In the genomic region with DNA sequence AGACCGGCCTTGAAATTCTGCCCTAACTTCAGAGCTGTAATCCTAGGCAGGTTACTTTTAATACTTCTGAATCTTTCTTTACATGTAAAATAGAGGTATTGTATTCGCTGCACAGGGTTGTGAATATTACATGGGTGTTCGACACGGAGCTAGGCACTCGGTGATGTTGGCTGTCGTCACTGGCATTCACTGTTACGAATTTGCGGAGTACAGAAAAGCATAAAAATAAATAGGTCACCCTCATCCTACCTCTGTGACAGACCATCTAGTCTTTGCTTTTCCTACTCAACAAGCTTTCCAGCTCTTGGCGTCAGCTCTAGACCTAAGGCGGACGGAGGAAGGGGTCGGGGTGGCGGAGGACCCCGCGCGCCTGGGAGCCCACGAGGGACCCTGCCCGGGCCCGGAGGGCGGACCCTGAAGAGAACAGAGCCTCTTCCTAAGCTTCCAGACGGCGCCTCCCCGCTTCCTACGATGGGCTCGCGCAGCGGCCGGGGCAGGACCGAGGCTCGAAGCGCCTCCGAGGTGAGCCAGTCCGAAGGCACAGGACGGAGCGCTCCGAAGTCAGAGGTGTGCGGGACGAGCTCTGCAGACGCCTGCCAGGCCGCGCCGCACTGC, we compare ENCODE assay signal across 8 cellular contexts. TPM values are rescaled to one million over a fixed set of nuclear protein-coding genes. Genes with fewer than 3 reads are reported as not detected.
DNase-seq lines count a peak whose midpoint lies in the region; ATAC-seq, FAIRE-seq and TF ChIP-seq lines count a peak whose summit lies in the region.

No MANE protein-coding gene starts in this region.

- H3K4me1 Mint-ChIP-seq in astrocyte (ENCODE audit: low read depth, unreplicated experiment) = peaks cover 18% of the 10 kb centered on the region

- peaks cover 26% of the 10 kb centered on the region for H4K20me1 ChIP-seq in astrocyte (ENCODE audit: insufficient read depth, low read length)

- H3K27me3 ChIP-seq in astrocyte (ENCODE audit: insufficient read depth, low read length) = no peaks in the 10 kb centered on the region
- H3K27me3 ChIP-seq in testis = no peaks in the 10 kb centered on the region

- H3K36me3 ChIP-seq in astrocyte (ENCODE audit: insufficient read depth, low read length) (peaks cover 15% of the 10 kb centered on the region), kidney (ENCODE audit: control insufficient read depth in 1 of 2, insufficient read depth in 2 of 2, low read length in 2 of 2) (peaks cover 5 to 12% of the 10 kb centered on the region in 2 donors), testis (ENCODE audit: low read depth, missing control alignments) (no peaks in the 10 kb centered on the region)

- 6 to 8% methylated on average over 25 to 39 of the region's 42 CpGs for WGBS in testis, 2 donors

- ATAC-seq in HG03439 (IDR thresholded peaks at IDR 0.05; ENCODE audit: unreplicated experiment) = peak; percentile 14

- H3K9me3 Mint-ChIP-seq in astrocyte (ENCODE audit: unreplicated experiment) = no peaks in the 10 kb centered on the region

- peak overlapping the region; percentile 18 for H3K27ac Mint-ChIP-seq in astrocyte (ENCODE audit: unreplicated experiment)

- H3K27ac ChIP-seq in astrocyte (ENCODE audit: low read depth, low read length) = peak overlapping the region; percentile 92
- peak overlapping the region; percentile 89 to 90 for H3K27ac ChIP-seq in kidney (ENCODE audit: low read depth in 2 of 2, low read length in 2 of 2)
- peak overlapping the region; percentile 89 to 95 for H3K27ac ChIP-seq in testis

- H3K4me1 ChIP-seq in astrocyte (ENCODE audit: insufficient read depth, low read length) (peaks cover 31% of the 10 kb centered on the region), kidney (ENCODE audit: control insufficient read depth in 1 of 2, insufficient read depth in 1 of 2, low read depth in 1 of 2, low read length in 2 of 2) (peaks cover 11 to 30% of the 10 kb centered on the region in 2 donors), testis (peaks cover 49% of the 10 kb centered on the region)

- DNase-seq in COLO668 (lab: John Stamatoyannopoulos, UW; ENCODE audit: unreplicated experiment) (peak; percentile 56), astrocyte (ENCODE audit: low read depth) (no peak), kidney (no peak), testis (peak; percentile 49), DMS 273 treated with DMSO at 0.1 percent for 48 hours (lab: John Stamatoyannopoulos, UW) (no peak), GM10248 (ENCODE audit: extremely low spot score) (no peak), OCI-M1 (lab: John Stamatoyannopoulos, UW) (no peak)

- H2AFZ ChIP-seq in astrocyte (ENCODE audit: low read depth, low read length) = peak overlapping the region; percentile 83

- POLR2A ChIA-PET in GM10248 (lab: Yijun Ruan, JAX) = interaction anchor here (0.5 to 1.0 kb wide), 3 partner anchors 9 to 43 kb away, joined by 3 to 8 read pairs (median 6); no protein-coding TSS in a partner anchor

- no peaks in the 10 kb centered on the region for H3K27me3 Mint-ChIP-seq in astrocyte (ENCODE audit: low read depth, unreplicated experiment)

- H3K4me2 ChIP-seq in astrocyte (ENCODE audit: low read length) = peak overlapping the region; percentile 90

- H3K9me3 ChIP-seq in astrocyte (ENCODE audit: insufficient read depth, low read depth, low read length) = no peaks in the 10 kb centered on the region
- no peaks in the 10 kb centered on the region for H3K9me3 ChIP-seq in kidney (ENCODE audit: control insufficient read depth in 1 of 2, low read length in 2 of 2)
- no peaks in the 10 kb centered on the region for H3K9me3 ChIP-seq in testis

- H3K4me3 ChIP-seq in astrocyte (ENCODE audit: insufficient read depth, low read depth, low read length) = peak overlapping the region; percentile 82
- H3K4me3 ChIP-seq in kidney (ENCODE audit: low read length in 2 of 2) = peak overlapping the region; percentile 31 to 89
- peak overlapping the region; percentile 93 to 99 for H3K4me3 ChIP-seq in testis

- CTCF ChIA-PET in GM10248 (lab: Yijun Ruan, JAX) = interaction anchor here (0.9 to 1.9 kb wide), 5 partner anchors 18 to 90 kb away, joined by 3 to 5 read pairs (median 4); no protein-coding TSS in a partner anchor

- H3K36me3 Mint-ChIP-seq in astrocyte (ENCODE audit: low read depth, unreplicated experiment) = peaks cover 2% of the 10 kb centered on the region

- peak overlapping the region; percentile 76 for H3K4me3 Mint-ChIP-seq in astrocyte (ENCODE audit: unreplicated experiment)

- peaks cover 49% of the 10 kb centered on the region for H3K79me2 ChIP-seq in astrocyte (ENCODE audit: insufficient read depth, low read length)

- no peak for TF ChIP-seq POLR2A in testis (IDR thresholded peaks at IDR 0.05)

- FAIRE-seq in astrocyte (lab: Jason Lieb, UNC) (no peak), kidney (lab: Jason Lieb, UNC) (no peak)

- TF ChIP-seq CTCF in astrocyte (IDR thresholded peaks at IDR 0.05; ENCODE audit: insufficient read depth, low read depth, low read length) = no peak
- no peak for TF ChIP-seq CTCF in kidney (IDR thresholded peaks at IDR 0.05; ENCODE audit: borderline replicate concordance, extremely low read depth, insufficient read depth)
- TF ChIP-seq CTCF in testis (IDR thresholded peaks at IDR 0.05) = no peak
- no peak for TF ChIP-seq CTCF in GM10248 (IDR thresholded peaks at IDR 0.05; ENCODE audit: control extremely low read depth, extremely low read depth, low read depth, missing control alignments)

- intact Hi-C loops in kidney (cut with DNase I) (loop anchor here (10.0 kb wide), 1 partner anchor 173 kb away; no protein-coding TSS in a partner anchor), testis (cut with DNase I; ENCODE audit: low total_unique reads) (loop anchor here (10.0 kb wide), 1 partner anchor 173 kb away; no protein-coding TSS in a partner anchor)

- peak overlapping the region; percentile 91 for H3K9ac ChIP-seq in astrocyte (ENCODE audit: low read length)
- peak overlapping the region; percentile 70 to 77 for H3K9ac ChIP-seq in kidney (ENCODE audit: low read length in 2 of 2)

RNA-seq across cellular contexts. Expression of a gene that starts 0.9 kb away (rescaled TPM):
- total RNA-seq in astrocyte (86.5 and 96.1 TPM in 2 replicates), kidney (108 TPM), testis (100 to 1,000 TPM; 275 to 307 TPM)
- polyA plus RNA-seq in kidney (ENCODE audit: insufficient read depth, low read depth, low replicate concordance) (71.0 TPM), testis (ENCODE audit: insufficient read depth, low read depth, low replicate concordance) (97.9 TPM)

RNA-seq across cellular contexts. Expression of a gene that starts 17.0 kb away (rescaled TPM):
- total RNA-seq in astrocyte = 213 TPM in 2 replicates
- 154 TPM for total RNA-seq in kidney
- 36.2 TPM for polyA plus RNA-seq in kidney (ENCODE audit: insufficient read depth, low read depth, low replicate concordance)
- total RNA-seq in testis = 100 to 1,000 TPM; 150 to 187 TPM
- 49.7 TPM for polyA plus RNA-seq in testis (ENCODE audit: insufficient read depth, low read depth, low replicate concordance)

RNA-seq across cellular contexts. Expression of a gene that starts 53.2 kb away (rescaled TPM):
- total RNA-seq in astrocyte = 1,200 and 1,239 TPM in 2 replicates
- 1,694 TPM for total RNA-seq in kidney
- 3,146 TPM for polyA plus RNA-seq in kidney (ENCODE audit: insufficient read depth, low read depth, low replicate concordance)
- total RNA-seq in testis = 1,000 to 10,000 TPM; 1,952 to 3,862 TPM
- 1,947 TPM for polyA plus RNA-seq in testis (ENCODE audit: insufficient read depth, low read depth, low replicate concordance)

Comparison
In these comparisons a context has a peak if more than half of its experiments do, and no peak if none do; other contexts are left out.
1. DNase-seq: peak in COLO668 (single experiment) and testis (single experiment); none in astrocyte (single experiment), kidney (single experiment), DMS 273 treated with DMSO at 0.1 percent for 48 hours (single experiment), GM10248 (single experiment) and OCI-M1 (single experiment).
2. Peak in every context shown above with its lines, with median percentiles within 50 percentile points of each other: H3K27ac ChIP-seq and H3K4me3 ChIP-seq.